ENCODE assay signal across 16 cellular contexts in the genomic region with DNA sequence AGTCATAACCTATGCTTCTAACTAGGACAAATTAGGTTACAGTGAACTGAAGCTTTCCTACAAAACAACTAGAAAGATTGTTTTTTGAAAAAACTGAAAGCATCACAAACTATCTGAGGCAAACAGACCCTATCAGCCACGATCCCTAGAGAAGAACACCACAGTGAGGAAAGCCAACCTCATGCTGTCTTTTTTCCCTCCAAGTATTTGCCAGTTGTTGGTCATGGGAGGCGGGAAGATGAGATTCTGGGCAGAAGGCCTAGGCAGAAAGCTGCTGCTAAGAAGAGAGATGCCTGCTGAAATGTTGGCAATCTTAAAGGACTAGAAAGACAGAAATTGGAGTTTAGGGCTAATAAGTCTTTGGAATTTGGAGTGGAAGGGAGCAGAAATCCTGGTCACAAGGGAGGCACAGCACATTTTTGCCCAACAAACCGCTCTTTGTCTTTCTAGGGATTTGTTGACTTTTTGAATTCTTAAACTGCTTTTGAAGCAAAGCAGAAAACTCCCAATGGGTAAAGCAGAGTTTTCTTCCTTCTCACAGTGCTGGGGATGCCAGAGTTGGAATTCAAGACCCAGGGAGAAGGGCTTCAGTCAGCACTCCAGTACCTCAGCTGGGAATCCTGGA.
DNase-seq lines count a peak whose midpoint lies in the region; ATAC-seq, FAIRE-seq and TF ChIP-seq lines count a peak whose summit lies in the region.
"Had no signal": no experiment of that assay in that cellular context is flagged by ENCODE, and none has a peak within 500 bp of the region (broad histone marks: within the 10 kb centered on the region; RNA-seq: fewer than 3 reads in every experiment).

No MANE protein-coding gene starts in this region.

- in situ Hi-C loops in HepG2 (cut with HindIII; ENCODE audit: extremely low pct_ligation_motif_present, low pct_unique_long_range_greater_than_20kb): no loop called here

- TF ChIP-seq CTCF in HepG2 (CRISPR knock-in tag; IDR thresholded peaks at IDR 0.05) (no peak), right lobe of liver (IDR thresholded peaks at IDR 0.05) (no peak)

- CTCF ChIA-PET in HepG2 (lab: Yijun Ruan, JAX; ENCODE audit: low intra/inter-chr PET ratio, low total read pairs): no interaction called here

- H3K4me3 ChIP-seq in HepG2 (replicated peaks in 1 of 3; ENCODE audit: insufficient read depth in 1 of 3, low read depth in 2 of 3, low read length in 3 of 3) (no peak overlapping the region), right lobe of liver (no peak overlapping the region)
- H3K4me3 ChIP-seq: A549, HAP-1 had no signal

- POLR2A ChIA-PET in HepG2 (lab: Yijun Ruan, JAX): no interaction called here

- DNase-seq in HepG2 (ENCODE audit: low spot score): peak; percentile 50
- no peak for DNase-seq in right lobe of liver
- DNase-seq in medulla oblongata (ENCODE audit: extremely low spot score): peak; percentile 40
- DNase-seq in pons (ENCODE audit: low spot score): peak; percentile 8
- no peak for DNase-seq in left lobe of liver (ENCODE audit: low spot score)
- no peak for DNase-seq in NCI-H2196 (lab: John Stamatoyannopoulos, UW; ENCODE audit: unreplicated experiment)
- DNase-seq: AML-193; CD4-positive, alpha-beta T cell; DMS153; DMS79; GF-D8 had no signal

- no peaks in the 10 kb centered on the region for H4K20me1 ChIP-seq in HepG2 (ENCODE audit: insufficient read depth, low read length)

- BruUV-seq in HepG2 (replicated peaks; lab: Mats Ljungman, UMichigan): no TSS peak

- H3K36me3 ChIP-seq in HepG2 (replicated peaks in 1 of 2; ENCODE audit: control insufficient read depth in 1 of 2, insufficient read depth in 2 of 2, low read length in 2 of 2): no peaks in the 10 kb centered on the region
- no peaks in the 10 kb centered on the region for H3K36me3 ChIP-seq in right lobe of liver
- H3K36me3 ChIP-seq: HAP-1 had no signal

- H3K27me3 ChIP-seq in HepG2 (ENCODE audit: control insufficient read depth in 1 of 2, insufficient read depth in 2 of 2, low read length in 2 of 2) (peaks cover 0 to 8% of the 10 kb centered on the region in 2 experiments; a peak in 1 of 5 replicates), right lobe of liver (no peaks in the 10 kb centered on the region)

- H3K4me2 ChIP-seq in HepG2 (ENCODE audit: low read depth, low read length): peak overlapping the region; percentile 19; the same call in 1 of the 2 replicates
- H3K4me2 ChIP-seq: A549 had no signal

- H3K27ac ChIP-seq in HepG2 (ENCODE audit: extremely low read length, insufficient read depth, low read length) (no peak overlapping the region), right lobe of liver (no peak overlapping the region)
- H3K27ac ChIP-seq: 22Rv1, A549, C4-2B had no signal

- no peaks in the 10 kb centered on the region for H3K9me3 ChIP-seq in HepG2 (ENCODE audit: low read length)
- peaks cover 0 to 8% (median 0%) of the 10 kb centered on the region in 4 donors for H3K9me3 ChIP-seq in right lobe of liver
- H3K9me3 ChIP-seq: HAP-1 had no signal

- no peak overlapping the region for H3K9ac ChIP-seq in HepG2 (ENCODE audit: insufficient read depth, low read depth, low read length)

- peak; percentile 40 for FAIRE-seq in HepG2 (lab: Jason Lieb, UNC)
- FAIRE-seq: A549 had no signal

- 2% methylated on average over 3 of the region's 3 CpGs for WGBS in HepG2 (ENCODE audit: low lambda C conversion rate)
- WGBS in right lobe of liver (ENCODE audit: insufficient coverage, low coverage, low lambda C conversion rate, missing lambda C conversion rate): 79% methylated on average over 3 of the region's 3 CpGs

- intact Hi-C loops in HepG2 (cut with micrococcal nuclease; ENCODE audit: unreplicated experiment): no loop called here
- intact Hi-C loops in right lobe of liver (cut with DNase I): no loop called here

- TF ChIP-seq EP300 in HepG2 (IDR thresholded peaks at IDR 0.05; ENCODE audit: low read depth in 2 of 2, low read length in 2 of 2): 0 out of 4 replicates have a peak, but pooled peaks of 1 of the 2 experiments have one; percentile 8
- no peak for TF ChIP-seq EP300 in HepG2 (CRISPR knock-in tag; IDR thresholded peaks at IDR 0.05; ENCODE audit: borderline replicate concordance)

- ATAC-seq in HepG2: peak; percentile 58
- no peak for ATAC-seq in right lobe of liver
- no peak for ATAC-seq in left lobe of liver
- no peak for ATAC-seq in GM21390 (IDR thresholded peaks at IDR 0.05; ENCODE audit: unreplicated experiment)
- ATAC-seq: A549 had no signal

- TF ChIP-seq POLR2A in HepG2 (IDR thresholded peaks at IDR 0.05; ENCODE audit: insufficient read depth in 1 of 2, low read depth in 2 of 2, low read length in 2 of 2): no peak
- TF ChIP-seq POLR2A in right lobe of liver (IDR thresholded peaks at IDR 0.05): no peak

- no peak for TF ChIP-seq RAD21 in HepG2 (CRISPR knock-in tag; IDR thresholded peaks at IDR 0.05)

- H2AFZ ChIP-seq in HepG2 (ENCODE audit: low read length): no peak overlapping the region

- H3K4me1 ChIP-seq in HepG2 (ENCODE audit: insufficient read depth, low read length) (peaks cover 13% of the 10 kb centered on the region), right lobe of liver (no peaks in the 10 kb centered on the region)
- H3K4me1 ChIP-seq: A549, HAP-1 had no signal

- no peaks in the 10 kb centered on the region for H3K79me2 ChIP-seq in HepG2 (ENCODE audit: insufficient read depth, low read length)

TF ChIP-seq in HepG2, 621 proteins besides CTCF, POLR2A, EP300 and RAD21 (continues in another document):
- TF ChIP-seq, protein P1, sequence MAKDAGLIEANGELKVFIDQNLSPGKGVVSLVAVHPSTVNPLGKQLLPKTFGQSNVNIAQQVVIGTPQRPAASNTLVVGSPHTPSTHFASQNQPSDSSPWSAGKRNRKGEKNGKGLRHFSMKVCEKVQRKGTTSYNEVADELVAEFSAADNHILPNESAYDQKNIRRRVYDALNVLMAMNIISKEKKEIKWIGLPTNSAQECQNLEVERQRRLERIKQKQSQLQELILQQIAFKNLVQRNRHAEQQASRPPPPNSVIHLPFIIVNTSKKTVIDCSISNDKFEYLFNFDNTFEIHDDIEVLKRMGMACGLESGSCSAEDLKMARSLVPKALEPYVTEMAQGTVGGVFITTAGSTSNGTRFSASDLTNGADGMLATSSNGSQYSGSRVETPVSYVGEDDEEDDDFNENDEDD (CRISPR knock-in tag; IDR thresholded peaks at IDR 0.05; ENCODE audit: borderline replicate concordance): peak; percentile 17; the same call in 1 of the 2 replicates
- TF ChIP-seq ZSCAN25 (CRISPR knock-in tag; IDR thresholded peaks at IDR 0.05) (no peak), REXO4 (CRISPR knock-in tag; IDR thresholded peaks at IDR 0.05; ENCODE audit: borderline replicate concordance) (no peak), ZNF879 (CRISPR knock-in tag; IDR thresholded peaks at IDR 0.05) (no peak), ZNF678 (CRISPR knock-in tag; IDR thresholded peaks at IDR 0.05) (no peak), BCL6 (CRISPR knock-in tag; IDR thresholded peaks at IDR 0.05) (peak; percentile 96), SOX5 (CRISPR knock-in tag; IDR thresholded peaks at IDR 0.05; ENCODE audit: borderline replicate concordance) (peak; percentile 29; the same call in 1 of the 2 replicates), CHCHD3 (CRISPR knock-in tag; IDR thresholded peaks at IDR 0.05) (no peak), SOX13 (IDR thresholded peaks at IDR 0.05) (no peak), SOX13 (CRISPR knock-in tag; conservative IDR thresholded peaks at IDR 0.05 in 1 of 2, IDR thresholded peaks at IDR 0.05 in 1 of 2) (peak in 1 of 2 experiments; percentile 18; a peak in 1 of 4 replicates)
- TF ChIP-seq, protein P2, sequence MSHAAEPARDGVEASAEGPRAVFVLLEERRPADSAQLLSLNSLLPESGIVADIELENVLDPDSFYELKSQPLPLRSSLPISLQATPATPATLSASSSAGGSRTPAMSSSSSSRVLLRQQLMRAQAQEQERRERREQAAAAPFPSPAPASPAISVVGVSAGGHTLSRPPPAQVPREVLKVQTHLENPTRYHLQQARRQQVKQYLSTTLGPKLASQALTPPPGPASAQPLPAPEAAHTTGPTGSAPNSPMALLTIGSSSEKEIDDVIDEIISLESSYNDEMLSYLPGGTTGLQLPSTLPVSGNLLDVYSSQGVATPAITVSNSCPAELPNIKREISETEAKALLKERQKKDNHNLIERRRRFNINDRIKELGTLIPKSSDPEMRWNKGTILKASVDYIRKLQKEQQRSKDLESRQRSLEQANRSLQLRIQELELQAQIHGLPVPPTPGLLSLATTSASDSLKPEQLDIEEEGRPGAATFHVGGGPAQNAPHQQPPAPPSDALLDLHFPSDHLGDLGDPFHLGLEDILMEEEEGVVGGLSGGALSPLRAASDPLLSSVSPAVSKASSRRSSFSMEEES (CRISPR knock-in tag; IDR thresholded peaks at IDR 0.05): peak; percentile 55; the same call in 1 of the 2 replicates
- TF ChIP-seq, protein P3, sequence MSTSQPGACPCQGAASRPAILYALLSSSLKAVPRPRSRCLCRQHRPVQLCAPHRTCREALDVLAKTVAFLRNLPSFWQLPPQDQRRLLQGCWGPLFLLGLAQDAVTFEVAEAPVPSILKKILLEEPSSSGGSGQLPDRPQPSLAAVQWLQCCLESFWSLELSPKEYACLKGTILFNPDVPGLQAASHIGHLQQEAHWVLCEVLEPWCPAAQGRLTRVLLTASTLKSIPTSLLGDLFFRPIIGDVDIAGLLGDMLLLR (CRISPR knock-in tag; IDR thresholded peaks at IDR 0.05): no peak

Comparison
In these comparisons a context has a peak if more than half of its experiments do, and no peak if none do; other contexts are left out.
1. DNase-seq: peak in HepG2 (single experiment), medulla oblongata (single experiment) and pons (single experiment); none in right lobe of liver (0 of 3), left lobe of liver (single experiment) and NCI-H2196 (single experiment).